33 cellular contexts compared by ENCODE assay signal in genomic region chr20:54985100-54985499, GRCh38.
"Had no signal": no experiment of that assay in that cellular context is flagged by ENCODE, and none has a peak within 500 bp of the region (broad histone marks: within the 10 kb centered on the region; RNA-seq: fewer than 3 reads in every experiment).

No MANE protein-coding gene starts in this region.

- H3K4me1 ChIP-seq: ascending aorta had no signal

- DNase-seq: activated CD4-positive, alpha-beta T cell treated with anti-CD3 and anti-CD28 coated beads for 1 hour; activated CD4-positive, alpha-beta T cell treated with anti-CD3 and anti-CD28 coated beads, Interleukin-2, amount 10 ng/mL, durations not matched to agents 24 days and 14 days; activated CD4-positive, alpha-beta T cell treated with anti-CD3 and anti-CD28 coated beads, Interleukin-2, amount 50 U/mL, for 4 hours; activated CD4-positive, CD25-positive, alpha-beta regulatory T cell; activated CD8-positive, alpha-beta T cell treated with anti-CD3 and anti-CD28 coated beads, Interleukin-2, amount 10 ng/mL, durations not matched to agents 7 days and 5 days; activated gamma-delta T cell; activated naive CD4-positive, alpha-beta T cell treated with Interleukin-2 at 50 U/mL for 16 hours; activated naive CD8-positive, alpha-beta T cell treated with anti-CD3 and anti-CD28 coated beads, Interleukin-2, amount 10 ng/mL, durations not matched to agents 7 days and 5 days; activated T-cell treated with anti-CD3 and anti-CD28 coated beads, Interleukin-2, amount 50 U/mL, for 24 hours; amygdala; Karpas-422; KBM-7; MG63; NCI-H1048; NCI-H1105 treated with DMSO at 0.1 percent for 48 hours; NCI-H1436; NCI-H1694; NCI-H2029; NCI-H345; NCI-H526; NCI-H748 treated with DMSO at 0.1 percent for 48 hours; NK-92 treated with Interleukin-12 subunit alpha and Interleukin-12 subunit beta, amount 100 ng/mL, for 24 hours; PC-9; SIG-M5; T-cell; T-helper 17 cell; T-helper 9 cell; WERI-Rb-1 had no signal

- H3K27ac ChIP-seq: ascending aorta, cardiac muscle cell, PC-9, RWPE1, WERI-Rb-1 had no signal

- H3K27me3 ChIP-seq: ascending aorta, cardiac muscle cell, MG63 had no signal

- H3K4me3 ChIP-seq: ascending aorta, cardiac muscle cell, MG63, PC-9 had no signal

- H3K36me3 ChIP-seq: ascending aorta, cardiac muscle cell, MG63, WERI-Rb-1 had no signal

- ATAC-seq: activated CD8-positive, alpha-beta T cell treated with anti-CD3 and anti-CD28 coated beads, Interleukin-2, amount 10 ng/mL, durations not matched to agents 7 days and 5 days; Right ventricle myocardium inferior; SK-N-SH treated with all-trans-retinoic acid at 6 μM for 48 hours; T-cell; T-helper 17 cell had no signal

- H3K9me3 ChIP-seq: ascending aorta, MG63 had no signal
